Comparison of ENCODE assay signal across 22 cellular contexts in the genomic region with DNA sequence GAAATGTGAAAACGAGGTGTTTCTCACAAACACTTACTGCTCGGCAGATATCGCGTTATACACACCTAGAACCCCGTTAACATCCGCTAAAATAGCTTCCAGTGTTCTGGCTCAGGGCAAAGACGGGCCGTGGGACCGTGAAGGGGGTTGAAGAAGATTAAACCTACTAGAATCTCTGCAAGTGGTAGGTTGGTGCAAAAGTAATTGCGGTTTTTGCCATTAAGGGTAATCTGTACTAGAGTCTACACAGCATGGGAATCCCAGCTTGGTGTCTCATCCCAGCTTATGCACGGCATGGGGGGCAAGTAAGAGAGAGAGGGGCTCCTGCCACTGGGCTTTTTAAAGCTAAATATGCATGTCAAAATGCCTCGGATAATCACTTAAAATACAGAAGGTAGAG. TPM values are rescaled to one million over a fixed set of nuclear protein-coding genes. Genes with fewer than 3 reads are reported as not detected.
A peak's percentile ranks its signal among the peaks of the same experiment; 100 is the strongest.
DNase-seq lines count a peak whose midpoint lies in the region; ATAC-seq and TF ChIP-seq lines count a peak whose summit lies in the region.
"Had no signal": no experiment of that assay in that cellular context is flagged by ENCODE, and none has a peak within 500 bp of the region (broad histone marks: within the 10 kb centered on the region; RNA-seq: fewer than 3 reads in every experiment).

No MANE protein-coding gene starts in this region.

- no peak overlapping the region for H3K27ac ChIP-seq in upper lobe of right lung
- H3K27ac ChIP-seq: BLaER1, GM23248, HL-60 had no signal

- H3K4me1 ChIP-seq in upper lobe of right lung, result no peaks in the 10 kb centered on the region

- peaks cover 8% of the 10 kb centered on the region for H3K4me1 Mint-ChIP-seq in activated CD4-positive, alpha-beta T cell treated with anti-CD3 and anti-CD28 coated beads, Interleukin-2, amount 10 ng/mL, durations not matched to agents 24 days and 14 days
- peaks cover 10% of the 10 kb centered on the region for H3K4me1 Mint-ChIP-seq in activated naive CD4-positive, alpha-beta T cell treated with anti-CD3 and anti-CD28 coated beads, Interleukin-2, amount 50 U/mL, for 24 hours

- H3K4me3 Mint-ChIP-seq in activated CD4-positive, alpha-beta T cell treated with anti-CD3 and anti-CD28 coated beads, Interleukin-2, amount 10 ng/mL, durations not matched to agents 24 days and 14 days, result no peak overlapping the region
- no peak overlapping the region for H3K4me3 Mint-ChIP-seq in activated naive CD4-positive, alpha-beta T cell treated with anti-CD3 and anti-CD28 coated beads, Interleukin-2, amount 50 U/mL, for 24 hours
- H3K4me3 Mint-ChIP-seq: CD4-positive, alpha-beta T cell; H9; HFFc6; IgD-negative memory B cell had no signal

- no peaks in the 10 kb centered on the region for H3K9me3 ChIP-seq in upper lobe of right lung

- TF ChIP-seq CTCF in upper lobe of right lung (IDR thresholded peaks at IDR 0.05), result no peak

- H3K4me3 ChIP-seq in upper lobe of right lung, result no peak overlapping the region
- H3K4me3 ChIP-seq: BLaER1, GM23248 had no signal

- no peaks in the 10 kb centered on the region for H3K36me3 ChIP-seq in upper lobe of right lung

- ATAC-seq in upper lobe of right lung (no peak), GM21786 (IDR thresholded peaks at IDR 0.05; ENCODE audit: unreplicated experiment) (no peak)

- no peak for DNase-seq in activated CD4-positive, alpha-beta T cell treated with anti-CD3 and anti-CD28 coated beads, Interleukin-2, amount 10 ng/mL, durations not matched to agents 24 days and 14 days
- DNase-seq in activated CD4-positive, alpha-beta T cell treated with anti-CD3 and anti-CD28 coated beads, Interleukin-2, amount 50 U/mL, for 1 hour, result no peak
- no peak for DNase-seq in activated naive CD4-positive, alpha-beta T cell treated with anti-CD3 and anti-CD28 coated beads, Interleukin-2, amount 50 U/mL, for 16 hours
- DNase-seq in mesenteric fat pad (ENCODE audit: low spot score), result peak; percentile 28
- DNase-seq in upper lobe of right lung, result peak; percentile 21
- DNase-seq in AG08396 (ENCODE audit: low spot score), result no peak
- DNase-seq: GM23248, H9, HFFc6, NCI-H1048, NCI-H1694, NCI-H2029 treated with DMSO at 0.1 percent for 48 hours, NCI-H226, NCI-H510A, RPMI8226, SHP77 had no signal

- H3K27me3 ChIP-seq in upper lobe of right lung, result no peaks in the 10 kb centered on the region
- H3K27me3 ChIP-seq: BLaER1 had no signal

- H3K27ac Mint-ChIP-seq in activated CD4-positive, alpha-beta T cell treated with anti-CD3 and anti-CD28 coated beads, Interleukin-2, amount 10 ng/mL, durations not matched to agents 24 days and 14 days, result peak overlapping the region; percentile 3
- H3K27ac Mint-ChIP-seq in activated naive CD4-positive, alpha-beta T cell treated with anti-CD3 and anti-CD28 coated beads, Interleukin-2, amount 50 U/mL, for 24 hours, result peak overlapping the region; percentile 65
- H3K27ac Mint-ChIP-seq: CD4-positive, alpha-beta T cell; HFFc6; IgD-negative memory B cell had no signal

- peaks cover 42% of the 10 kb centered on the region for H3K36me3 Mint-ChIP-seq in activated CD4-positive, alpha-beta T cell treated with anti-CD3 and anti-CD28 coated beads, Interleukin-2, amount 10 ng/mL, durations not matched to agents 24 days and 14 days (ENCODE audit: low read depth)
- peaks cover 14% of the 10 kb centered on the region for H3K36me3 Mint-ChIP-seq in activated naive CD4-positive, alpha-beta T cell treated with anti-CD3 and anti-CD28 coated beads, Interleukin-2, amount 50 U/mL, for 24 hours
- H3K36me3 Mint-ChIP-seq: IgD-negative memory B cell had no signal

- H3K27me3 Mint-ChIP-seq in activated CD4-positive, alpha-beta T cell treated with anti-CD3 and anti-CD28 coated beads, Interleukin-2, amount 10 ng/mL, durations not matched to agents 24 days and 14 days, result no peaks in the 10 kb centered on the region
- H3K27me3 Mint-ChIP-seq in activated naive CD4-positive, alpha-beta T cell treated with anti-CD3 and anti-CD28 coated beads, Interleukin-2, amount 50 U/mL, for 24 hours, result no peaks in the 10 kb centered on the region
- H3K27me3 Mint-ChIP-seq: CD4-positive, alpha-beta T cell had no signal

- no peaks in the 10 kb centered on the region for H3K9me3 Mint-ChIP-seq in activated CD4-positive, alpha-beta T cell treated with anti-CD3 and anti-CD28 coated beads, Interleukin-2, amount 10 ng/mL, durations not matched to agents 24 days and 14 days
- no peaks in the 10 kb centered on the region for H3K9me3 Mint-ChIP-seq in activated naive CD4-positive, alpha-beta T cell treated with anti-CD3 and anti-CD28 coated beads, Interleukin-2, amount 50 U/mL, for 24 hours
- H3K9me3 Mint-ChIP-seq: CD4-positive, alpha-beta T cell had no signal

- intact Hi-C loops in activated CD4-positive, alpha-beta T cell treated with anti-CD3 and anti-CD28 coated beads, Interleukin-2, amount 10 ng/mL, durations not matched to agents 24 days and 14 days (cut with micrococcal nuclease), result loop anchor here (1.0 kb wide), 1 partner anchor 167 kb away; no protein-coding TSS in a partner anchor
- intact Hi-C loops in upper lobe of right lung (cut with DNase I), result no loop called here

RNA-seq across cellular contexts. Expression of a gene that starts 43.9 kb away (rescaled TPM):
- total RNA-seq in activated CD4-positive, alpha-beta T cell treated with anti-CD3 and anti-CD28 coated beads, Interleukin-2, amount 10 ng/mL, durations not matched to agents 24 days and 14 days, result 67.3 and 70.4 TPM in 2 replicates
- total RNA-seq in mesenteric fat pad, result 12.5 TPM
- 8.2 TPM for total RNA-seq in upper lobe of right lung
- total RNA-seq: GM23248, HFFc6 had no signal

Comparison
In these comparisons a context has a peak if more than half of its experiments do, and no peak if none do; other contexts are left out.
1. DNase-seq: peak in mesenteric fat pad (single experiment) and upper lobe of right lung (single experiment); none in activated CD4-positive, alpha-beta T cell treated with anti-CD3 and anti-CD28 coated beads, Interleukin-2, amount 10 ng/mL, durations not matched to agents 24 days and 14 days (single experiment), activated CD4-positive, alpha-beta T cell treated with anti-CD3 and anti-CD28 coated beads, Interleukin-2, amount 50 U/mL, for 1 hour (single experiment), activated naive CD4-positive, alpha-beta T cell treated with anti-CD3 and anti-CD28 coated beads, Interleukin-2, amount 50 U/mL, for 16 hours (single experiment) and AG08396 (single experiment).